In genomic region chr6:87589693-87590416, GRCh38 we compare ENCODE assay signal across 1 cellular context.
A peak's percentile ranks its signal among the peaks of the same experiment; 100 is the strongest.
TF ChIP-seq lines count a peak whose summit lies in the region.

Gene ORC3, plus strand, starts transcription at chr6:87590135. Its CDS starts 34 bp downstream, at chr6:87590169.
Gene RARS2, minus strand, starts transcription at chr6:87589987. Its CDS starts 30 bp downstream, at chr6:87589957.

TF ChIP-seq in HepG2, 621 proteins besides CTCF, POLR2A, EP300 and RAD21 (continued from another document and continues in another):
- TF ChIP-seq, protein P1, sequence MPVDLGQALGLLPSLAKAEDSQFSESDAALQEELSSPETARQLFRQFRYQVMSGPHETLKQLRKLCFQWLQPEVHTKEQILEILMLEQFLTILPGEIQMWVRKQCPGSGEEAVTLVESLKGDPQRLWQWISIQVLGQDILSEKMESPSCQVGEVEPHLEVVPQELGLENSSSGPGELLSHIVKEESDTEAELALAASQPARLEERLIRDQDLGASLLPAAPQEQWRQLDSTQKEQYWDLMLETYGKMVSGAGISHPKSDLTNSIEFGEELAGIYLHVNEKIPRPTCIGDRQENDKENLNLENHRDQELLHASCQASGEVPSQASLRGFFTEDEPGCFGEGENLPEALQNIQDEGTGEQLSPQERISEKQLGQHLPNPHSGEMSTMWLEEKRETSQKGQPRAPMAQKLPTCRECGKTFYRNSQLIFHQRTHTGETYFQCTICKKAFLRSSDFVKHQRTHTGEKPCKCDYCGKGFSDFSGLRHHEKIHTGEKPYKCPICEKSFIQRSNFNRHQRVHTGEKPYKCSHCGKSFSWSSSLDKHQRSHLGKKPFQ (CRISPR knock-in tag; IDR thresholded peaks at IDR 0.05; ENCODE audit: insufficient replicate concordance) = peak; percentile 42
- TF ChIP-seq ZSCAN31 (CRISPR knock-in tag; IDR thresholded peaks at IDR 0.05; ENCODE audit: low read depth) (peak; percentile 53), NONO (IDR thresholded peaks at IDR 0.05) (no peak), NONO (CRISPR knock-in tag; conservative IDR thresholded peaks at IDR 0.05) (peak; percentile 93), NFIB (CRISPR knock-in tag; IDR thresholded peaks at IDR 0.05; ENCODE audit: borderline replicate concordance) (no peak), BATF2 (CRISPR knock-in tag; IDR thresholded peaks at IDR 0.05) (no peak), ZNF232 (CRISPR knock-in tag; IDR thresholded peaks at IDR 0.05; ENCODE audit: borderline replicate concordance) (0 out of 2 replicates have a peak, but pooled peaks have one; percentile 66), DMAP1 (CRISPR knock-in tag; IDR thresholded peaks at IDR 0.05) (peak; percentile 90), ZNF282 (IDR thresholded peaks at IDR 0.05; ENCODE audit: partially characterized antibody) (no peak), KLF6 (CRISPR knock-in tag; IDR thresholded peaks at IDR 0.05) (peak; percentile 87), ZIK1 (CRISPR knock-in tag; IDR thresholded peaks at IDR 0.05; ENCODE audit: borderline replicate concordance, low read depth) (no peak), MZF1 (CRISPR knock-in tag; IDR thresholded peaks at IDR 0.05; ENCODE audit: borderline replicate concordance) (no peak), ZNF407 (CRISPR knock-in tag; IDR thresholded peaks at IDR 0.05; ENCODE audit: not compliant biosample characterization) (peak; percentile 70), ZNF543 (CRISPR knock-in tag; IDR thresholded peaks at IDR 0.05) (0 out of 2 replicates have a peak, but pooled peaks have one; percentile 22), ZNF790 (CRISPR knock-in tag; IDR thresholded peaks at IDR 0.05; ENCODE audit: borderline replicate concordance) (no peak), ZNF160 (CRISPR knock-in tag; IDR thresholded peaks at IDR 0.05) (peak; percentile 77; the same call in 1 of the 2 replicates), SIX4 (CRISPR knock-in tag; IDR thresholded peaks at IDR 0.05) (0 out of 2 replicates have a peak, but pooled peaks have one; percentile 26), KMT2B (CRISPR knock-in tag; IDR thresholded peaks at IDR 0.05) (peak; percentile 98), PLSCR1 (CRISPR knock-in tag; IDR thresholded peaks at IDR 0.05; ENCODE audit: borderline replicate concordance) (no peak), MTF1 (CRISPR knock-in tag; IDR thresholded peaks at IDR 0.05) (no peak), TRIM24 (CRISPR knock-in tag; IDR thresholded peaks at IDR 0.05) (no peak), MYNN (CRISPR knock-in tag; IDR thresholded peaks at IDR 0.05; ENCODE audit: low read depth) (0 out of 2 replicates have a peak, but pooled peaks have one; percentile 73), GATA4 (IDR thresholded peaks at IDR 0.05; ENCODE audit: borderline replicate concordance, low read depth) (peak; percentile 33; the same call in 1 of the 2 replicates), ZNF121 (CRISPR knock-in tag; IDR thresholded peaks at IDR 0.05) (no peak), DNMT3B (CRISPR knock-in tag; conservative IDR thresholded peaks at IDR 0.05) (no peak), ZBTB43 (CRISPR knock-in tag; conservative IDR thresholded peaks at IDR 0.05) (0 out of 2 replicates have a peak, but pooled peaks have one; percentile 56), ZNF839 (CRISPR knock-in tag; IDR thresholded peaks at IDR 0.05; ENCODE audit: borderline replicate concordance) (no peak), ZNF776 (CRISPR knock-in tag; IDR thresholded peaks at IDR 0.05) (no peak; the same call in 1 of the 2 replicates), MED1 (CRISPR knock-in tag; IDR thresholded peaks at IDR 0.05) (peak; percentile 71; the same call in 1 of the 2 replicates), ZBTB14 (CRISPR knock-in tag; IDR thresholded peaks at IDR 0.05) (peak; percentile 59), ZNF747 (CRISPR knock-in tag; IDR thresholded peaks at IDR 0.05; ENCODE audit: borderline replicate concordance) (0 out of 2 replicates have a peak, but pooled peaks have one; percentile 10), ZNF775 (CRISPR knock-in tag; IDR thresholded peaks at IDR 0.05; ENCODE audit: borderline replicate concordance) (no peak; the same call in 1 of the 2 replicates), SKI (IDR thresholded peaks at IDR 0.05; ENCODE audit: partially characterized antibody) (peak; percentile 11), ZSCAN22 (CRISPR knock-in tag; IDR thresholded peaks at IDR 0.05) (no peak), ZNF205 (CRISPR knock-in tag; IDR thresholded peaks at IDR 0.05) (peak; percentile 41; the same call in 1 of the 2 replicates), RARA (CRISPR knock-in tag; IDR thresholded peaks at IDR 0.05) (peak; percentile 6; the same call in 1 of the 2 replicates), PHF20 (CRISPR knock-in tag; IDR thresholded peaks at IDR 0.05) (peak; percentile 92), KLF11 (CRISPR knock-in tag; IDR thresholded peaks at IDR 0.05) (no peak), ZNF598 (CRISPR knock-in tag; IDR thresholded peaks at IDR 0.05; ENCODE audit: borderline replicate concordance) (peak; percentile 50; the same call in 1 of the 2 replicates), SMAD3 (CRISPR knock-in tag; IDR thresholded peaks at IDR 0.05) (peak; percentile 65; the same call in 1 of the 2 replicates), GPN1 (CRISPR knock-in tag; IDR thresholded peaks at IDR 0.05; ENCODE audit: borderline replicate concordance) (no peak), ELF3 (CRISPR knock-in tag; IDR thresholded peaks at IDR 0.05) (peak; percentile 71), CAMTA2 (CRISPR knock-in tag; IDR thresholded peaks at IDR 0.05; ENCODE audit: borderline replicate concordance) (no peak), ZNF333 (CRISPR knock-in tag; IDR thresholded peaks at IDR 0.05; ENCODE audit: borderline replicate concordance) (no peak), TMF1 (CRISPR knock-in tag; IDR thresholded peaks at IDR 0.05; ENCODE audit: low read depth) (no peak), ETS1 (CRISPR knock-in tag; IDR thresholded peaks at IDR 0.05) (no peak)
- TF ChIP-seq, protein P2, sequence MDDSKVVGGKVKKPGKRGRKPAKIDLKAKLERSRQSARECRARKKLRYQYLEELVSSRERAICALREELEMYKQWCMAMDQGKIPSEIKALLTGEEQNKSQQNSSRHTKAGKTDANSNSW (CRISPR knock-in tag; IDR thresholded peaks at IDR 0.05; ENCODE audit: borderline replicate concordance) = no peak
- TF ChIP-seq, protein P3, sequence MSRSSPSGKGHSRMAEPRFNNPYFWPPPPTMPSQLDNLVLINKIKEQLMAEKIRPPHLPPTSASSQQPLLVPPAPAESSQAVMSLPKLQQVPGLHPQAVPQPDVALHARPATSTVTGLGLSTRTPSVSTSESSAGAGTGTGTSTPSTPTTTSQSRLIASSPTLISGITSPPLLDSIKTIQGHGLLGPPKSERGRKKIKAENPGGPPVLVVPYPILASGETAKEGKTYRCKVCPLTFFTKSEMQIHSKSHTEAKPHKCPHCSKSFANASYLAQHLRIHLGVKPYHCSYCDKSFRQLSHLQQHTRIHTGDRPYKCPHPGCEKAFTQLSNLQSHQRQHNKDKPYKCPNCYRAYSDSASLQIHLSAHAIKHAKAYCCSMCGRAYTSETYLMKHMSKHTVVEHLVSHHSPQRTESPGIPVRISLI (CRISPR knock-in tag; IDR thresholded peaks at IDR 0.05; ENCODE audit: borderline replicate concordance) = no peak
- TF ChIP-seq, protein P4, sequence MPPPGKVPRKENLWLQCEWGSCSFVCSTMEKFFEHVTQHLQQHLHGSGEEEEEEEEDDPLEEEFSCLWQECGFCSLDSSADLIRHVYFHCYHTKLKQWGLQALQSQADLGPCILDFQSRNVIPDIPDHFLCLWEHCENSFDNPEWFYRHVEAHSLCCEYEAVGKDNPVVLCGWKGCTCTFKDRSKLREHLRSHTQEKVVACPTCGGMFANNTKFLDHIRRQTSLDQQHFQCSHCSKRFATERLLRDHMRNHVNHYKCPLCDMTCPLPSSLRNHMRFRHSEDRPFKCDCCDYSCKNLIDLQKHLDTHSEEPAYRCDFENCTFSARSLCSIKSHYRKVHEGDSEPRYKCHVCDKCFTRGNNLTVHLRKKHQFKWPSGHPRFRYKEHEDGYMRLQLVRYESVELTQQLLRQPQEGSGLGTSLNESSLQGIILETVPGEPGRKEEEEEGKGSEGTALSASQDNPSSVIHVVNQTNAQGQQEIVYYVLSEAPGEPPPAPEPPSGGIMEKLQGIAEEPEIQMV (CRISPR knock-in tag; IDR thresholded peaks at IDR 0.05; ENCODE audit: low read depth) = no peak
